8 cellular contexts compared by ENCODE assay signal in genomic region chr22:38706101-38706884, GRCh38. TPM values are rescaled to one million over a fixed set of nuclear protein-coding genes. Genes with fewer than 3 reads are reported as not detected.
DNase-seq lines count a peak whose midpoint lies in the region; ATAC-seq and TF ChIP-seq lines count a peak whose summit lies in the region.

No MANE protein-coding gene starts in this region.

- H3K79me2 ChIP-seq in PC-9 (ENCODE audit: low read depth): peaks cover 54% of the 10 kb centered on the region

- H3K4me3 ChIP-seq in Caco-2 (ENCODE audit: low read depth, low read length) (peak overlapping the region; percentile 97), PC-9 (peak overlapping the region; percentile 98), right cardiac atrium (ENCODE audit: low read length) (peak overlapping the region; percentile 71), rectal smooth muscle tissue (ENCODE audit: low read length) (peak overlapping the region; percentile 83)

- H3K4me2 ChIP-seq in PC-9: peak overlapping the region; percentile 85

- TF ChIP-seq CTCF in Caco-2 (IDR thresholded peaks at IDR 0.05; ENCODE audit: insufficient read depth in 1 of 2, low read depth in 1 of 2, low read length in 1 of 2, severe bottlenecking in 1 of 2, unreplicated experiment in 1 of 2) (no peak), PC-9 (conservative IDR thresholded peaks at IDR 0.05) (no peak)

- peak; percentile 43 to 51 for DNase-seq in Caco-2
- DNase-seq in PC-9: no peak
- DNase-seq in amniotic epithelial cell (ENCODE audit: low read depth): peak; percentile 29
- DNase-seq in right cardiac atrium: peak; percentile 53 to 82 (median 73)
- no peak for DNase-seq in T1000 (lab: John Stamatoyannopoulos, UW)
- no peak for DNase-seq in SK-N-DZ (ENCODE audit: low spot score)

- H3K4me1 Mint-ChIP-seq in Caco-2 (ENCODE audit: low read depth, unreplicated experiment): peaks cover 17% of the 10 kb centered on the region

- no peaks in the 10 kb centered on the region for H3K27me3 Mint-ChIP-seq in Caco-2 (ENCODE audit: insufficient read depth, unreplicated experiment)

- H3K36me3 ChIP-seq in Caco-2 (ENCODE audit: control insufficient read depth, insufficient read depth, low read length) (no peaks in the 10 kb centered on the region), PC-9 (ENCODE audit: low read depth) (peaks cover 24% of the 10 kb centered on the region), rectal smooth muscle tissue (ENCODE audit: control insufficient read depth, insufficient read depth, low read length) (no peaks in the 10 kb centered on the region)

- H3K9me3 ChIP-seq in Caco-2: no peaks in the 10 kb centered on the region
- no peaks in the 10 kb centered on the region for H3K9me3 ChIP-seq in PC-9 (ENCODE audit: insufficient read depth, low read depth)
- no peaks in the 10 kb centered on the region for H3K9me3 ChIP-seq in right cardiac atrium (ENCODE audit: control insufficient read depth, low read length)

- H3K9ac ChIP-seq in rectal smooth muscle tissue (ENCODE audit: low read length): peak overlapping the region; percentile 89

- H2AFZ ChIP-seq in PC-9: peak overlapping the region; percentile 69

- peak overlapping the region; percentile 81 for H3K27ac Mint-ChIP-seq in Caco-2 (ENCODE audit: unreplicated experiment)

- ATAC-seq in GM21825 (IDR thresholded peaks at IDR 0.05; ENCODE audit: unreplicated experiment) (peak; percentile 3), right cardiac atrium (peak; percentile 2 to 22)

- no peaks in the 10 kb centered on the region for H3K9me2 ChIP-seq in PC-9 (ENCODE audit: insufficient read depth)

- peaks cover 48% of the 10 kb centered on the region for H3F3A ChIP-seq in PC-9 (ENCODE audit: insufficient read depth, low read depth)

- H3K4me3 Mint-ChIP-seq in Caco-2 (ENCODE audit: unreplicated experiment): peak overlapping the region; percentile 89

- CTCF ChIA-PET in Caco-2 (lab: Charles Lee): interaction anchor here (0.5 to 1.0 kb wide), 6 partner anchors 19 to 654 kb away, joined by 3 to 7 read pairs (median 4); partner anchors contain the start of gene TOMM22
- CTCF ChIA-PET in PC-9 (lab: Charles Lee): interaction anchor here (0.8 to 2.1 kb wide), 3 partner anchors 19 to 25 kb away, joined by 3 to 7 read pairs (median 3); partner anchors contain the start of gene TOMM22

- H3K4me1 ChIP-seq in Caco-2 (peaks cover 13% of the 10 kb centered on the region), PC-9 (replicated peaks; ENCODE audit: insufficient read depth) (peaks cover 54% of the 10 kb centered on the region), right cardiac atrium (ENCODE audit: control insufficient read depth, insufficient read depth, low read length) (peaks cover 7% of the 10 kb centered on the region), rectal smooth muscle tissue (ENCODE audit: control insufficient read depth, insufficient read depth, low read length) (peaks cover 17% of the 10 kb centered on the region)

- WGBS in right cardiac atrium: under 1% methylated on average over 76 of the region's 80 CpGs

- POLR2A ChIA-PET in Caco-2 (lab: Charles Lee): interaction anchor here (0.7 to 1.6 kb wide), 7 partner anchors 9 to 41 kb away, joined by 3 to 21 read pairs (median 4); partner anchors contain the start of gene TOMM22
- POLR2A ChIA-PET in PC-9 (lab: Charles Lee; ENCODE audit: unreplicated experiment): interaction anchor here (0.5 to 1.0 kb wide), 11 partner anchors 9 to 1641 kb away, joined by 3 to 22 read pairs (median 5); partner anchors contain the start of gene MIEF1

- H3K9me3 Mint-ChIP-seq in Caco-2 (ENCODE audit: unreplicated experiment): no peaks in the 10 kb centered on the region

- H4K20me1 ChIP-seq in PC-9 (ENCODE audit: insufficient read depth): peaks cover 22% of the 10 kb centered on the region

- intact Hi-C loops in Caco-2 (cut with micrococcal nuclease; ENCODE audit: unreplicated experiment): loop anchor here (5.0 kb wide), 1 partner anchor 51 kb away; the partner anchor contains the start of gene SUN2
- intact Hi-C loops in PC-9 (cut with micrococcal nuclease; ENCODE audit: unreplicated experiment): loop anchor here (10.0 kb wide), 2 partner anchors 201 to 391 kb away; partner anchors contain the start of genes CSNK1E and DDX17
- intact Hi-C loops in right cardiac atrium (cut with DNase I): no loop called here

- no TSS peak for BruUV-seq in Caco-2 (replicated peaks; lab: Mats Ljungman, UMichigan)
- no TSS peak for BruUV-seq in PC-9 (replicated peaks; lab: Mats Ljungman, UMichigan)

- H3K36me3 Mint-ChIP-seq in Caco-2 (ENCODE audit: insufficient read depth, unreplicated experiment): peaks cover 32% of the 10 kb centered on the region

- H3K27me3 ChIP-seq in Caco-2 (replicated peaks; ENCODE audit: control insufficient read depth, insufficient read depth, low read length) (no peaks in the 10 kb centered on the region), PC-9 (ENCODE audit: insufficient read depth, low read depth) (no peaks in the 10 kb centered on the region), right cardiac atrium (ENCODE audit: control insufficient read depth, insufficient read depth) (no peaks in the 10 kb centered on the region), rectal smooth muscle tissue (ENCODE audit: control insufficient read depth, insufficient read depth, low read length) (no peaks in the 10 kb centered on the region)

- H3K27ac ChIP-seq in PC-9: peak overlapping the region; percentile 88
- peak overlapping the region; percentile 83 for H3K27ac ChIP-seq in right cardiac atrium (ENCODE audit: low read length)
- H3K27ac ChIP-seq in rectal smooth muscle tissue (ENCODE audit: low read depth, low read length): peak overlapping the region; percentile 92

RNA-seq across cellular contexts. Expression of gene GTPBP1, which starts 0.5 kb away (rescaled TPM):
- total RNA-seq in Caco-2 (2022) (47.2 and 48.0 TPM in 2 replicates), PC-9 (2021) (79.3 and 94.7 TPM in 2 replicates), right cardiac atrium (10 to 100 TPM; 29.1 to 34.5 (median 30.9) TPM)
- polyA plus RNA-seq in right cardiac atrium: 19.1 TPM
- 56.2 and 67.9 TPM in 2 replicates for polyA plus RNA-seq in SK-N-DZ (2014; cell fraction: cytosol; rRNA removed)
- polyA plus RNA-seq in SK-N-DZ (2014; cell fraction: nucleus; rRNA removed): 43.1 and 57.0 TPM in 2 replicates

RNA-seq across cellular contexts. Expression of gene JOSD1, which starts 5.5 kb away (rescaled TPM):
- total RNA-seq in Caco-2 (2022) (50.3 and 55.3 TPM in 2 replicates), PC-9 (2021) (102 and 110 TPM in 2 replicates), right cardiac atrium (10 to 100 TPM; 21.4 to 28.6 (median 22.5) TPM)
- 14.3 TPM for polyA plus RNA-seq in right cardiac atrium
- 55.5 and 61.2 TPM in 2 replicates for polyA plus RNA-seq in SK-N-DZ (2014; cell fraction: cytosol; rRNA removed)
- polyA plus RNA-seq in SK-N-DZ (2014; cell fraction: nucleus; rRNA removed): 41.2 and 43.9 TPM in 2 replicates

RNA-seq across cellular contexts. Expression of gene TOMM22, which starts 24.5 kb away (rescaled TPM):
- total RNA-seq in Caco-2 (2022) (113 and 114 TPM in 2 replicates), PC-9 (2021) (106 and 120 TPM in 2 replicates), right cardiac atrium (10 to 100 TPM; 57.8 to 67.3 (median 59.9) TPM)
- polyA plus RNA-seq in right cardiac atrium: 41.0 TPM
- polyA plus RNA-seq in SK-N-DZ (2014; cell fraction: cytosol; rRNA removed): 105 and 133 TPM in 2 replicates
- 59.6 and 63.5 TPM in 2 replicates for polyA plus RNA-seq in SK-N-DZ (2014; cell fraction: nucleus; rRNA removed)

RNA-seq across cellular contexts. Expression of gene SUN2, which starts 49.5 kb away (rescaled TPM):
- 61.9 and 67.8 TPM in 2 replicates for total RNA-seq in Caco-2 (2022)
- total RNA-seq in PC-9 (2021): 169 and 220 TPM in 2 replicates
- total RNA-seq in right cardiac atrium: 100 to 1,000 TPM; 103 to 123 (median 116) TPM
- 61.7 TPM for polyA plus RNA-seq in right cardiac atrium
- polyA plus RNA-seq in SK-N-DZ (2014; cell fraction: cytosol; rRNA removed): 79.1 and 95.6 TPM in 2 replicates
- polyA plus RNA-seq in SK-N-DZ (2014; cell fraction: nucleus; rRNA removed): 163 and 164 TPM in 2 replicates

RNA-seq across cellular contexts. Expression of gene CBY1, which starts 49.9 kb away (rescaled TPM):
- total RNA-seq in Caco-2 (2022): 22.8 and 28.3 TPM in 2 replicates
- 58.9 and 61.8 TPM in 2 replicates for total RNA-seq in PC-9 (2021)
- total RNA-seq in right cardiac atrium: 10 to 100 TPM; 35.6 to 45.3 (median 40.9) TPM
- polyA plus RNA-seq in right cardiac atrium: 63.0 TPM
- 10.0 and 14.1 TPM in 2 replicates for polyA plus RNA-seq in SK-N-DZ (2014; cell fraction: cytosol; rRNA removed)
- 12.8 and 19.8 TPM in 2 replicates for polyA plus RNA-seq in SK-N-DZ (2014; cell fraction: nucleus; rRNA removed)

Comparison
In these comparisons a context has a peak if more than half of its experiments do, and no peak if none do; other contexts are left out.
1. DNase-seq: peak in Caco-2 (2 of 2), amniotic epithelial cell (single experiment) and right cardiac atrium (3 of 3); none in PC-9 (0 of 2), T1000 (single experiment) and SK-N-DZ (single experiment).
2. intact Hi-C loops: an anchor here in Caco-2 (5.0 kb wide) and PC-9 (10.0 kb wide); none called in right cardiac atrium.
3. Peak in every context shown above with its lines, with median percentiles within 50 percentile points of each other: H3K4me3 ChIP-seq and H3K27ac ChIP-seq.